In the genomic region with DNA sequence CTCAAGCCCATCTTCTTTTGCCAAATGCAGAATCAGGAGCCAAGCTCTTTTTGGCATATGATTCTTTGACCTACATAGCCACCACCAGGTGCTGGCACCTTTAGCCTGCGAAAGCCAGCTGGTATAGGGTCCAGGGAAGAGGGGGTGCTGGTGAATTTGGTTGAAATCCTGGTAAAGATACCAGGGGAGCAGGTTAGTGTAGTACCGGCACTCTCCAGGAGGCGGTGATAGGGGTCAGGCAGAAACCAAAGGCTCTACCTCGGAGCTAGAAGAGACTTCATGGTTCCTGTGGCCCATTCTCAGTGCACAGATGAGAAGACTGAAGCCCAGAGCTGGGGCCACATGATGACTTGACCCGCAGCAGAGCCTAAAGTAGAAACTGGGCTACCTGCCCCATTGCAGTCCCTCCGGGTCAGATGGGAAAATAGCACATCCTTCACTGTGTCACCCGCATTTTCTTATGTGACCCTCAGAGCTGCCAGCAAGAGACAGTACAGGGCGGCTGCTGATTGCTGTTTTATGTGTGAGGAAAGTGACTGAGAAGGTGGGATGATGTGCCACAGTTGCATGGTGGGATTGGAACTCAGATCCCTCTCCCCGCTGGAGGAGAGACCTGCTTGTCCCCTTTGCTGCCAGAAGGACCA, we compare ENCODE assay signal across 10 cellular contexts. TPM values are rescaled to one million over a fixed set of nuclear protein-coding genes. Genes with fewer than 3 reads are reported as not detected.
DNase-seq lines count a peak whose midpoint lies in the region; ATAC-seq and TF ChIP-seq lines count a peak whose summit lies in the region.
"Had no signal": no experiment of that assay in that cellular context is flagged by ENCODE, and none has a peak within 500 bp of the region (broad histone marks: within the 10 kb centered on the region; RNA-seq: fewer than 3 reads in every experiment).

No MANE protein-coding gene starts in this region.

- intact Hi-C loops in ascending aorta (cut with DNase I), result no loop called here

- DNase-seq in D341Med (ENCODE audit: low spot score) (peak; percentile 77), HL-60 (ENCODE audit: low read depth in 1 of 2, low spot score in 1 of 2) (peak in 1 of 2 experiments; percentile 47), T-helper 17 cell (peak; percentile 56 to 85 (median 63)), ascending aorta (ENCODE audit: low spot score in 2 of 2) (no peak), iris pigment epithelial cell (ENCODE audit: low read depth) (peak; percentile 27), Ammon's horn (ENCODE audit: low spot score) (no peak)
- peak; percentile 53 to 81 (median 76) for DNase-seq in stimulated activated CD4-positive, alpha-beta T cell treated with anti-CD3 and anti-CD28 coated beads, TNF-alpha, amount 100 ng/mL, for 24 hours (ENCODE audit: low read depth in 3 of 3)

- H3K27ac ChIP-seq in HL-60 (replicated peaks) (no peak overlapping the region), ascending aorta (no peak overlapping the region)
- H3K27ac ChIP-seq: SJSA1 had no signal

- H3K4me1 Mint-ChIP-seq in T-helper 17 cell, result peaks cover 49% of the 10 kb centered on the region

- peaks cover 40 to 55% of the 10 kb centered on the region in 2 donors for H3K36me3 ChIP-seq in ascending aorta

- no peaks in the 10 kb centered on the region for H3K9me3 ChIP-seq in T-helper 17 cell (ENCODE audit: control insufficient read depth, low read length, poor library complexity, severe bottlenecking)
- no peaks in the 10 kb centered on the region for H3K9me3 ChIP-seq in ascending aorta
- H3K9me3 ChIP-seq: SJSA1 had no signal

- no peaks in the 10 kb centered on the region for H3K27me3 Mint-ChIP-seq in T-helper 17 cell

- no peaks in the 10 kb centered on the region for H3K4me1 ChIP-seq in ascending aorta

- ATAC-seq in T-helper 17 cell (peak; percentile 49), HG02970 (IDR thresholded peaks at IDR 0.05; ENCODE audit: low FRiP score, unreplicated experiment) (no peak)

- H3K4me3 ChIP-seq in HL-60 (replicated peaks; ENCODE audit: insufficient read depth, low read length), result no peak overlapping the region
- no peak overlapping the region for H3K4me3 ChIP-seq in ascending aorta
- H3K4me3 ChIP-seq: SJSA1 had no signal

- H3K27me3 ChIP-seq in HL-60 (ENCODE audit: insufficient read depth, poor library complexity, severe bottlenecking) (no peaks in the 10 kb centered on the region), ascending aorta (no peaks in the 10 kb centered on the region)
- H3K27me3 ChIP-seq: SJSA1 had no signal

- H3K36me3 Mint-ChIP-seq in T-helper 17 cell (ENCODE audit: low read depth), result peaks cover 8% of the 10 kb centered on the region

- peak overlapping the region; percentile 9 for H3K4me3 Mint-ChIP-seq in T-helper 17 cell

- peak overlapping the region; percentile 98 for H3K27ac Mint-ChIP-seq in T-helper 17 cell

- TF ChIP-seq CTCF in HL-60 (IDR thresholded peaks at IDR 0.05; ENCODE audit: insufficient read depth, low read length), result peak; percentile 85
- TF ChIP-seq CTCF in ascending aorta (IDR thresholded peaks at IDR 0.05), result peak; percentile 54 to 63 (median 61)

RNA-seq across cellular contexts. Expression of gene IL19, which starts 36.0 kb away (rescaled TPM):
- total RNA-seq in T-helper 17 cell (not detected), ascending aorta (not detected)
- total RNA-seq: SJSA1, urinary bladder had no signal

RNA-seq across cellular contexts. Expression of gene IL10, which starts 37.7 kb away (rescaled TPM):
- under 1 TPM; 0.20 to 0.76 TPM for total RNA-seq in T-helper 17 cell
- total RNA-seq in ascending aorta, result 1.6 TPM
- total RNA-seq: SJSA1 had no signal

RNA-seq across cellular contexts. Expression of gene MAPKAPK2, which starts 49.9 kb away (rescaled TPM):
- 100 to 1,000 TPM; 181 to 182 TPM for total RNA-seq in T-helper 17 cell
- total RNA-seq in ascending aorta, result 35.3 TPM

Comparison
In these comparisons a context has a peak if more than half of its experiments do, and no peak if none do; other contexts are left out.
1. DNase-seq: peak in D341Med (single experiment), T-helper 17 cell (3 of 3), iris pigment epithelial cell (single experiment) and stimulated activated CD4-positive, alpha-beta T cell treated with anti-CD3 and anti-CD28 coated beads, TNF-alpha, amount 100 ng/mL, for 24 hours (3 of 3); none in ascending aorta (0 of 2) and Ammon's horn (single experiment).